ENCODE assay signal across 1 cellular context in the genomic region with DNA sequence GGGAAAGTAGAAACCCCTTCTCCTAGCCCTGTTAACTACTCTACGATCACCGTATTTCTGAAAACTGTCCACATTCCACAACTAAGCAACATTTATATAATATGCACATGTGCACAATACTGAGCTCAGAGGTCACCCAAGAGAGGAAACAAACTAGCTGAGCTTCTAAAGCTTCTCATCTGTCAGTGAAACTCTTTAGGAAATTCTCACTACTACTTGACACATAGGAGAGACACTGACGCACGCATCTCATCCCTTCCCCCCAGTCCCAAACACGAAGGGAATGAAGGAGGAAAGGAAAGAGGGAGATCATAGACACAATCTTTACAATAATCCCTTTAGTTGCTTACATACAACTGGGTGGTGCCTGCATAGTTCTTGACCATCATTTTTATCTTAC.
TF ChIP-seq lines count a peak whose summit lies in the region.

No MANE protein-coding gene starts in this region.

TF ChIP-seq in SK-N-SH, 30 proteins besides CTCF, POLR2A, EP300 and RAD21 (continued from another document):
- TF ChIP-seq, protein P1, sequence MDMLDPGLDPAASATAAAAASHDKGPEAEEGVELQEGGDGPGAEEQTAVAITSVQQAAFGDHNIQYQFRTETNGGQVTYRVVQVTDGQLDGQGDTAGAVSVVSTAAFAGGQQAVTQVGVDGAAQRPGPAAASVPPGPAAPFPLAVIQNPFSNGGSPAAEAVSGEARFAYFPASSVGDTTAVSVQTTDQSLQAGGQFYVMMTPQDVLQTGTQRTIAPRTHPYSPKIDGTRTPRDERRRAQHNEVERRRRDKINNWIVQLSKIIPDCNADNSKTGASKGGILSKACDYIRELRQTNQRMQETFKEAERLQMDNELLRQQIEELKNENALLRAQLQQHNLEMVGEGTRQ (IDR thresholded peaks at IDR 0.05; ENCODE audit: borderline replicate concordance, low read depth, low read length), result no peak
- TF ChIP-seq NFIC (IDR thresholded peaks at IDR 0.05; ENCODE audit: borderline replicate concordance) (no peak), MXI1 (IDR thresholded peaks at IDR 0.05; ENCODE audit: low read depth, low read length) (no peak), CHD2 (IDR thresholded peaks at IDR 0.05; ENCODE audit: low read length, partially characterized antibody) (no peak), FOSL2 (IDR thresholded peaks at IDR 0.05; ENCODE audit: borderline replicate concordance, low read depth) (no peak)
